8 cellular contexts compared by ENCODE assay signal in the genomic region with DNA sequence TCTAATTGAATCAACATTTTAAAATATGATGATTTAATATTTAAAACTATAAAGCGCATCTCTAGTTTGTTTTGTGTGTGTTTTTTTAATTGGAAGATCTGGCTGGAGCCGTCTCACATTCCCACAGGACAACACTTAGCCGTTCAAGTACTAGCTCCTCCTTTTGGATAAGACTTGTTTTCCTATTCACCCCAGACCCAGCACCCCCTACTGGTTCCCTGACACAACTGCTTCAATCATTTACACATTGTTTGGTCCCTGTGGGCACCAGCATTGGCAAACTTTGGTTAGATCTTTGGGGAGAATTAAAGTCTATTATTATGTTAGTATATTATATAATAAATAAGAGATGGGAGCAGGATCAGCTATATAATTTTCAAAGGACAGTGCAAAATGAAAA. TPM values are rescaled to one million over a fixed set of nuclear protein-coding genes. Genes with fewer than 3 reads are reported as not detected.
A peak's percentile ranks its signal among the peaks of the same experiment; 100 is the strongest.
DNase-seq lines count a peak whose midpoint lies in the region; ATAC-seq and TF ChIP-seq lines count a peak whose summit lies in the region.

No MANE protein-coding gene starts in this region.

- no peak overlapping the region for H2AFZ ChIP-seq in GM23248

- H3K79me2 ChIP-seq in GM23248 (ENCODE audit: insufficient read depth), result no peaks in the 10 kb centered on the region

- TF ChIP-seq CTCF in foreskin fibroblast (IDR thresholded peaks at IDR 0.05; ENCODE audit: low read depth, low read length), result peak; percentile 38
- no peak for TF ChIP-seq CTCF in suprapubic skin (IDR thresholded peaks at IDR 0.05)
- no peak for TF ChIP-seq CTCF in CD8-positive, alpha-beta T cell (IDR thresholded peaks at IDR 0.05)

- H3K36me3 Mint-ChIP-seq in CD8-positive, alpha-beta T cell, result peaks cover 19% of the 10 kb centered on the region

- H3K4me3 ChIP-seq in GM23248 (no peak overlapping the region), foreskin fibroblast (ENCODE audit: low read depth in 1 of 2, low read length in 2 of 2) (no peak overlapping the region), suprapubic skin (no peak overlapping the region)
- H3K4me3 ChIP-seq in CD8-positive, alpha-beta T cell (ENCODE audit: low read depth, low read length), result no peak overlapping the region

- no peak overlapping the region for H3K9ac ChIP-seq in GM23248

- TF ChIP-seq EP300 in suprapubic skin (IDR thresholded peaks at IDR 0.05), result no peak

- H3K36me3 ChIP-seq in GM23248 (ENCODE audit: low read depth) (peaks cover 12% of the 10 kb centered on the region; the same call in 1 of the 2 replicates), suprapubic skin (peaks cover 12% of the 10 kb centered on the region)
- no peaks in the 10 kb centered on the region for H3K36me3 ChIP-seq in CD8-positive, alpha-beta T cell (ENCODE audit: insufficient read depth, low read length)

- H3K9me2 ChIP-seq in GM23248 (ENCODE audit: insufficient read depth), result no peaks in the 10 kb centered on the region

- CTCF ChIA-PET in CD8-positive, alpha-beta T cell (lab: Charles Lee), result no interaction called here

- H3K27ac ChIP-seq in GM23248, result no peak overlapping the region
- no peak overlapping the region for H3K27ac ChIP-seq in suprapubic skin
- H3K27ac ChIP-seq in CD8-positive, alpha-beta T cell (ENCODE audit: low read depth, low read length), result no peak overlapping the region

- no peak for ATAC-seq in CD8-positive, alpha-beta T cell

- peaks cover 4% of the 10 kb centered on the region for H3K27me3 Mint-ChIP-seq in CD8-positive, alpha-beta T cell (ENCODE audit: low read depth)

- H4K20me1 ChIP-seq in GM23248 (ENCODE audit: insufficient read depth), result no peaks in the 10 kb centered on the region

- H3K4me1 ChIP-seq in GM23248 (ENCODE audit: insufficient read depth), result no peaks in the 10 kb centered on the region
- H3K4me1 ChIP-seq in suprapubic skin, result no peaks in the 10 kb centered on the region
- no peaks in the 10 kb centered on the region for H3K4me1 ChIP-seq in CD8-positive, alpha-beta T cell (ENCODE audit: insufficient read depth, low read length)

- peaks cover 1% of the 10 kb centered on the region for H3K4me1 Mint-ChIP-seq in CD8-positive, alpha-beta T cell (ENCODE audit: low read depth)

- 49 to 50% methylated on average over 3 of the region's 3 CpGs for WGBS in GM23248 (ENCODE audit: low coverage in 1 of 2, low lambda C conversion rate in 2 of 2, missing lambda C conversion rate in 2 of 2), 2 experiments
- WGBS in suprapubic skin, result 64% methylated on average over 3 of the region's 3 CpGs

- DNase-seq in CD1c-positive myeloid dendritic cell (ENCODE audit: extremely low spot score), result peak; percentile 18
- DNase-seq in GM23248, result peak; percentile 36
- peak; percentile 13 for DNase-seq in NCI-H460 (ENCODE audit: extremely low read depth, low read depth)
- peak; percentile 4 to 30 for DNase-seq in foreskin fibroblast
- DNase-seq in DMS114 treated with DMSO at 0.1 percent for 48 hours (lab: John Stamatoyannopoulos, UW; ENCODE audit: unreplicated experiment), result no peak
- no peak for DNase-seq in suprapubic skin (ENCODE audit: low spot score in 2 of 2)
- DNase-seq in CD8-positive, alpha-beta T cell, result no peak
- no peak for DNase-seq in Ammon's horn (ENCODE audit: low spot score)

- H3K27ac Mint-ChIP-seq in CD8-positive, alpha-beta T cell, result no peak overlapping the region

- H3K9me3 ChIP-seq in GM23248 (ENCODE audit: low read depth), result no peaks in the 10 kb centered on the region
- H3K9me3 ChIP-seq in suprapubic skin, result no peaks in the 10 kb centered on the region
- H3K9me3 ChIP-seq in CD8-positive, alpha-beta T cell (ENCODE audit: low read length), result no peaks in the 10 kb centered on the region

- intact Hi-C loops in CD8-positive, alpha-beta T cell (cut with DNase I, micrococcal nuclease), result no loop called here

- H3F3A ChIP-seq in GM23248 (ENCODE audit: insufficient read depth), result no peaks in the 10 kb centered on the region

- POLR2A ChIA-PET in CD8-positive, alpha-beta T cell (lab: Charles Lee), result no interaction called here

- in situ Hi-C loops in GM23248 (cut with MboI), result no loop called here

- no peak overlapping the region for H3K4me3 Mint-ChIP-seq in CD8-positive, alpha-beta T cell

- H3K4me2 ChIP-seq in GM23248 (ENCODE audit: unreplicated experiment), result no peak overlapping the region

- no peak for TF ChIP-seq POLR2A in suprapubic skin (IDR thresholded peaks at IDR 0.05)

- H3K27me3 ChIP-seq in GM23248 (replicated peaks; ENCODE audit: insufficient read depth), result no peaks in the 10 kb centered on the region
- H3K27me3 ChIP-seq in suprapubic skin, result no peaks in the 10 kb centered on the region
- H3K27me3 ChIP-seq in CD8-positive, alpha-beta T cell (ENCODE audit: insufficient read depth, low read length), result no peaks in the 10 kb centered on the region

- no peaks in the 10 kb centered on the region for H3K9me3 Mint-ChIP-seq in CD8-positive, alpha-beta T cell

RNA-seq across cellular contexts. Expression of gene TYW3, which starts 34.5 kb away (rescaled TPM):
- 13.9 and 16.0 TPM in 2 replicates for total RNA-seq in GM23248 (2014; rRNA removed; shearing (Covaris generic))
- 15.4 and 16.0 TPM in 2 replicates for polyA plus RNA-seq in GM23248 (2016; fragmentation: Nextera tagmentation; extraction: Ambion mirVana)
- total RNA-seq in NCI-H460 (2014; rRNA removed; shearing (Covaris generic)), result 19.3 and 24.0 TPM in 2 replicates
- 24.0 and 26.4 TPM in 2 replicates for polyA plus RNA-seq in NCI-H460 (2014; cell fraction: nucleus; rRNA removed)
- 10 to 100 TPM in 2 of 4 donors, 1 to 10 TPM in 2; 7.4 to 15.8 (median 11.0) TPM for total RNA-seq in suprapubic skin
- total RNA-seq in CD8-positive, alpha-beta T cell, result 10 to 100 TPM; 10.9 to 12.3 TPM

RNA-seq across cellular contexts. Expression of gene CRYZ, which starts 34.6 kb away (rescaled TPM):
- 23.5 and 28.3 TPM in 2 replicates for total RNA-seq in GM23248 (2014; rRNA removed; shearing (Covaris generic))
- 26.1 and 26.9 TPM in 2 replicates for polyA plus RNA-seq in GM23248 (2016; fragmentation: Nextera tagmentation; extraction: Ambion mirVana)
- total RNA-seq in NCI-H460 (2014; rRNA removed; shearing (Covaris generic)), result 10.0 and 13.3 TPM in 2 replicates
- 17.2 and 28.0 TPM in 2 replicates for polyA plus RNA-seq in NCI-H460 (2014; cell fraction: nucleus; rRNA removed)
- 10 to 100 TPM; 18.7 to 39.1 (median 27.3) TPM for total RNA-seq in suprapubic skin
- 1 to 10 TPM in 1 of 2 experiments, under 1 TPM in 1; 0.90 to 1.4 TPM for total RNA-seq in CD8-positive, alpha-beta T cell

Comparison
In these comparisons a context has a peak if more than half of its experiments do, and no peak if none do; other contexts are left out.
1. DNase-seq: peak in CD1c-positive myeloid dendritic cell (single experiment), GM23248 (single experiment), NCI-H460 (single experiment) and foreskin fibroblast (2 of 2); none in DMS114 treated with DMSO at 0.1 percent for 48 hours (single experiment), suprapubic skin (0 of 2), CD8-positive, alpha-beta T cell (0 of 7) and Ammon's horn (single experiment).